20 cellular contexts compared by ENCODE assay signal in the genomic region with DNA sequence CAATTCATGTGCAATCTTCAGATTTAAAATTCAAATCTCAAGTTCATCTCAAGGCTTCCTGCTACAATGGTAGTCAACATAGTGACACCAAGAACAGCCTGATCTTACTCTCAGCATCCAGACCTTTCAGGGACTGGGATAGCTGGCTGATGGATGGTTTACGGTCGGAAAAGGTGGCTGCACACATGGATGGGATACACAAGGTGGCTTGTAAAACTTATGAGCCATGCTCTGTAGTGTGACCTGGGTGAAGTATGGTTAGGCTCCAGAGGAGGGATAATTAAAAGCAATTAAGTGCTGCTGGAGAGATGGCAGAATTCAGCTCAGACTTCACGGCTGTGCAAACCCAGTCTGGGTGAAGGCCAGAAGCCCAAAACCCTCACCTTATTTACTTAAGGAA.
"Had no signal": no experiment of that assay in that cellular context is flagged by ENCODE, and none has a peak within 500 bp of the region (broad histone marks: within the 10 kb centered on the region; RNA-seq: fewer than 3 reads in every experiment).

No MANE protein-coding gene starts in this region.

- H2AFZ ChIP-seq: parathyroid adenoma had no signal

- DNase-seq: activated CD4-positive, alpha-beta T cell treated with anti-CD3 and anti-CD28 coated beads, Interleukin-2, amount 50 U/mL, for 1 hour; activated CD4-positive, CD25-positive, alpha-beta regulatory T cell treated with anti-CD3 and anti-CD28 coated beads, Interleukin-2, amount 50 U/mL, for 72 hours; activated CD8-positive, alpha-beta memory T cell treated with anti-CD3 and anti-CD28 coated beads, Interleukin-2, amount 50 U/mL, for 4 hours; activated effector memory CD4-positive, alpha-beta T cell treated with anti-CD3 and anti-CD28 coated beads, Interleukin-2, amount 50 U/mL, for 16 hours; activated T-cell treated with anti-CD3 and anti-CD28 coated beads, Interleukin-2, amount 50 U/mL, for 48 hours; cerebellar nuclear complex; cortex of kidney; erythroblast; foreskin melanocyte; natural killer cell; sigmoid colon; stimulated activated CD4-positive, alpha-beta T cell treated with anti-CD3 and anti-CD28 coated beads, Interleukin-4, amount 100 ng/mL, for 24 hours; testis had no signal

- H3K4me3 Mint-ChIP-seq: activated naive CD4-positive, alpha-beta T cell treated with anti-CD3 and anti-CD28 coated beads, Interleukin-2, amount 50 U/mL, for 24 hours; natural killer cell; stimulated activated memory B cell treated with anti-CD40 and anti-IgM and Interleukin-4, amounts not matched to agents 10 μg/mL and 1 μg/mL and 100 μg/mL, for 72 hours; type B pancreatic cell had no signal

- H3K4me1 Mint-ChIP-seq: activated naive CD4-positive, alpha-beta T cell treated with anti-CD3 and anti-CD28 coated beads, Interleukin-2, amount 50 U/mL, for 24 hours; natural killer cell; stimulated activated memory B cell treated with anti-CD40 and anti-IgM and Interleukin-4, amounts not matched to agents 10 μg/mL and 1 μg/mL and 100 μg/mL, for 72 hours had no signal

- H3K27me3 ChIP-seq: neutrophil, sigmoid colon, testis had no signal

- H3K27ac ChIP-seq: neutrophil, parathyroid adenoma, sigmoid colon, testis had no signal

- H3K27ac Mint-ChIP-seq: activated naive CD4-positive, alpha-beta T cell treated with anti-CD3 and anti-CD28 coated beads, Interleukin-2, amount 50 U/mL, for 24 hours; natural killer cell; stimulated activated memory B cell treated with anti-CD40 and anti-IgM and Interleukin-4, amounts not matched to agents 10 μg/mL and 1 μg/mL and 100 μg/mL, for 72 hours; type B pancreatic cell had no signal

- H3K36me3 Mint-ChIP-seq: activated naive CD4-positive, alpha-beta T cell treated with anti-CD3 and anti-CD28 coated beads, Interleukin-2, amount 50 U/mL, for 24 hours; natural killer cell; stimulated activated memory B cell treated with anti-CD40 and anti-IgM and Interleukin-4, amounts not matched to agents 10 μg/mL and 1 μg/mL and 100 μg/mL, for 72 hours; type B pancreatic cell had no signal

- H3K27me3 Mint-ChIP-seq: activated naive CD4-positive, alpha-beta T cell treated with anti-CD3 and anti-CD28 coated beads, Interleukin-2, amount 50 U/mL, for 24 hours; stimulated activated memory B cell treated with anti-CD40 and anti-IgM and Interleukin-4, amounts not matched to agents 10 μg/mL and 1 μg/mL and 100 μg/mL, for 72 hours; type B pancreatic cell had no signal

- H3K4me1 ChIP-seq: parathyroid adenoma, sigmoid colon had no signal

- H3K9me3 Mint-ChIP-seq: stimulated activated memory B cell treated with anti-CD40 and anti-IgM and Interleukin-4, amounts not matched to agents 10 μg/mL and 1 μg/mL and 100 μg/mL, for 72 hours; type B pancreatic cell had no signal

- ATAC-seq: left lobe of liver; natural killer cell; stimulated activated memory B cell treated with anti-CD40 and anti-IgM and Interleukin-4, amounts not matched to agents 10 μg/mL and 1 μg/mL and 100 μg/mL, for 72 hours had no signal

- H3K36me3 ChIP-seq: neutrophil, sigmoid colon had no signal

- H3K79me2 ChIP-seq: parathyroid adenoma had no signal

- H3K4me3 ChIP-seq: lung, sigmoid colon, testis had no signal
